In the genomic region with DNA sequence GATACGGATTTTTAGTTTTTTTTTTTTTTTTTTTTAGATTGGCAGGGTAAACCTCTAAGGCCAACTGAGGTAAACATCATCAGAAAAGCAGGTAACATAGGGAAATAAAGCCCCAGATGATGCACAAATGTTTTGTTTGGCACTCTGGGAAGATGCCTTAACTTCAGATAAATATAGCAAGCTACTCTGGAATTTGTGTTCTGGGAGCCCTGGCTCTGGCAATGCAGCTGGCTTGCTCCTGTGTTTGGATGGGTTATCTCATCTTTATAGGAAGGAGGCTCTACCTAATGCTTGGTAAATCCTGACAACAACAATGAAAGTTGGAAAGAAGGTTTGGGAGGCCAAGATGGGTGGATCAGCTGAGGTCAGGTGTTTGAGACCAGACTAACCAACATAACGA, we compare ENCODE assay signal across 1 cellular context.
TF ChIP-seq lines count a peak whose summit lies in the region.

No MANE protein-coding gene starts in this region.

TF ChIP-seq in WTC11, 78 proteins besides CTCF, POLR2A, EP300 and RAD21 (continued from another document):
- TF ChIP-seq, protein P1, sequence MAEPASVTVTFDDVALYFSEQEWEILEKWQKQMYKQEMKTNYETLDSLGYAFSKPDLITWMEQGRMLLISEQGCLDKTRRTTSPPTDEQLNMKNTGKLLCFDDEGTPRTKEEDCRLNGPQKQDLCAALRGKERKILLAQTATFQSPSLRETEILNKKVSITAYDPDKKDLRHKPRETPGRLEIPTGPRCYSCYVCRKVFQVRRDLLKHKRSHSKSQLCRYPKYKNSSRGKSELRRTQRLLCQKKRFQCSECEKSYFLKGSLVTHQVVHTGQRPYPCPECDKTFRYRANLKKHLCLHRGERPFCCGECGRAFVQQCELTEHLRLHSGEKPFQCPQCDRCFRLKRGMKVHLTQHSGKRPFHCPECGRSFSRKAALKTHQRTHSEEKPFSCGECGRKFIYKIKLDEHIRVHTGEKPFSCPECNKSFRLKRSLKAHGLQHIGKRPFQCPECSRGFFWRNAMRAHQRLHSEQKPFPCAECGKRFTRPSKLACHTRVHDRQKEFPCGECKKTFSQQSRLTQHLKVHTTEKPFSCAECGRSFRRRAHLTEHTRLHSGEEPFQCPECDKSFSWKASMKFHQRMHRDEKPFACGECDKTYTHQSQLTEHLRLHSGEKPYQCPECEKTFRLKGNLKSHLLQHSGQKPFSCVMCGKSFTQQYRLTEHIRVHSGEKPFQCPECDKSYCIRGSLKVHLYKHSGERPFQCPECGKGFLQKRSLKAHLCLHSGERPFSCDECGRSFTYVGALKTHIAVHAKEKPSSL (CRISPR knock-in tag; conservative IDR thresholded peaks at IDR 0.05) = no peak
